In genomic region chr7:82810558-82811259, GRCh38 we compare ENCODE assay signal across 8 cellular contexts.
DNase-seq lines count a peak whose midpoint lies in the region; ATAC-seq and TF ChIP-seq lines count a peak whose summit lies in the region.

No MANE protein-coding gene starts in this region.

- ATAC-seq in GM18517 (IDR thresholded peaks at IDR 0.05; ENCODE audit: unreplicated experiment) (peak; percentile 76), HG03095 (IDR thresholded peaks at IDR 0.05; ENCODE audit: unreplicated experiment) (peak; percentile 74)

- H3K27me3 ChIP-seq in ascending aorta (no peaks in the 10 kb centered on the region), kidney epithelial cell (ENCODE audit: control insufficient read depth, insufficient read depth, low read length) (no peaks in the 10 kb centered on the region)

- H3K4me3 ChIP-seq in AG10803 (ENCODE audit: low read length) (no peak overlapping the region), ascending aorta (no peak overlapping the region), kidney epithelial cell (ENCODE audit: low read depth, low read length) (no peak overlapping the region)

- peak; percentile 93 for DNase-seq in AG10803 (ENCODE audit: low read depth)
- DNase-seq in NCI-H345 (lab: John Stamatoyannopoulos, UW): peak; percentile 48
- DNase-seq in ascending aorta (ENCODE audit: low spot score in 2 of 2): no peak
- DNase-seq in kidney epithelial cell (ENCODE audit: low read depth): peak; percentile 34
- DNase-seq in activated gamma-delta T cell treated with Interleukin-2 at 50 U/mL for 16 hours: no peak
- DNase-seq in activated CD8-positive, alpha-beta memory T cell treated with anti-CD3 and anti-CD28 coated beads for 24 hours: no peak

- intact Hi-C loops in ascending aorta (cut with DNase I): loop anchor here (5.0 kb wide), 1 partner anchor 847 kb away; no protein-coding TSS in a partner anchor

- no peaks in the 10 kb centered on the region for H3K4me1 ChIP-seq in ascending aorta

- TF ChIP-seq CTCF in AG10803 (conservative IDR thresholded peaks at IDR 0.05; ENCODE audit: low read length): peak; percentile 89
- peak in 2 of 3 experiments; percentile 40 to 53 for TF ChIP-seq CTCF in ascending aorta (IDR thresholded peaks at IDR 0.05)
- peak; percentile 64 for TF ChIP-seq CTCF in kidney epithelial cell (IDR thresholded peaks at IDR 0.05; ENCODE audit: insufficient read depth, low read length, poor library complexity, severe bottlenecking)

- no peaks in the 10 kb centered on the region for H3K36me3 ChIP-seq in ascending aorta
- H3K36me3 ChIP-seq in kidney epithelial cell (ENCODE audit: control insufficient read depth, insufficient read depth, low read length): no peaks in the 10 kb centered on the region

- H3K27ac ChIP-seq in ascending aorta: no peak overlapping the region

- H3K9me3 ChIP-seq in ascending aorta: no peaks in the 10 kb centered on the region

Comparison
In these comparisons a context has a peak if more than half of its experiments do, and no peak if none do; other contexts are left out.
1. DNase-seq: peak in AG10803 (single experiment), NCI-H345 (single experiment) and kidney epithelial cell (single experiment); none in ascending aorta (0 of 2), activated gamma-delta T cell treated with Interleukin-2 at 50 U/mL for 16 hours (single experiment) and activated CD8-positive, alpha-beta memory T cell treated with anti-CD3 and anti-CD28 coated beads for 24 hours (single experiment).
2. Peak in every context shown above with its lines, with median percentiles within 50 percentile points of each other: CTCF ChIP-seq.